Comparison of ENCODE assay signal across 14 cellular contexts in genomic region chr7:471191-471865, GRCh38. TPM values are rescaled to one million over a fixed set of nuclear protein-coding genes. Genes with fewer than 3 reads are reported as not detected.
DNase-seq lines count a peak whose midpoint lies in the region; ATAC-seq and TF ChIP-seq lines count a peak whose summit lies in the region.
"Had no signal": no experiment of that assay in that cellular context is flagged by ENCODE, and none has a peak within 500 bp of the region (broad histone marks: within the 10 kb centered on the region; RNA-seq: fewer than 3 reads in every experiment).

No MANE protein-coding gene starts in this region.

- H3K4me1 ChIP-seq in SK-N-SH (ENCODE audit: control insufficient read depth in 1 of 2, insufficient read depth in 2 of 2, low read depth in 1 of 2, low read length in 1 of 2) (peaks cover 4 to 10% of the 10 kb centered on the region in 2 experiments; a peak in 2 of 4 replicates), mesodermal cell (ENCODE audit: control insufficient read depth, insufficient read depth, low read length, poor library complexity, severe bottlenecking) (peaks cover 5% of the 10 kb centered on the region), stomach (peaks cover 0 to 15% (median 12%) of the 10 kb centered on the region in 4 donors), OCI-LY7 (ENCODE audit: insufficient read depth, low read length, poor library complexity, severe bottlenecking) (no peaks in the 10 kb centered on the region)

- BruUV-seq in OCI-LY7 (replicated peaks; lab: Mats Ljungman, UMichigan): no TSS peak

- peak overlapping the region in 1 of 2 experiments; percentile 47; a peak in 1 of 4 replicates for H3K27ac ChIP-seq in SK-N-SH (ENCODE audit: low read depth in 2 of 2, low read length in 1 of 2)
- H3K27ac ChIP-seq in mesodermal cell (ENCODE audit: low read depth, low read length, severe bottlenecking): peak overlapping the region; percentile 82
- peak overlapping the region in 4 of 5 donors; percentile 53 to 77 (median 64) for H3K27ac ChIP-seq in stomach
- H3K27ac ChIP-seq in OCI-LY7 (ENCODE audit: low read depth, low read length, poor library complexity, severe bottlenecking): no peak overlapping the region
- H3K27ac ChIP-seq: 22Rv1, KMS-11, WERI-Rb-1 had no signal

- H3K4me3 ChIP-seq in SK-N-SH (ENCODE audit: low read depth in 2 of 2, low read length in 1 of 2) (no peak overlapping the region), mesodermal cell (ENCODE audit: extremely low read depth, insufficient read depth, low read length, poor library complexity, severe bottlenecking) (no peak overlapping the region), stomach (no peak overlapping the region), OCI-LY7 (ENCODE audit: low read depth, low read length, poor library complexity, severe bottlenecking) (no peak overlapping the region)

- H3K27me3 Mint-ChIP-seq in chondrocyte (ENCODE audit: low read depth): no peaks in the 10 kb centered on the region

- peak; percentile 13; the same call in 2 of the 3 replicates for ATAC-seq in SK-N-SH treated with all-trans-retinoic acid at 6 μM for 48 hours
- ATAC-seq: effector memory CD8-positive, alpha-beta T cell had no signal

- TF ChIP-seq CTCF in SK-N-SH (IDR thresholded peaks at IDR 0.05) (no peak), chondrocyte (IDR thresholded peaks at IDR 0.05) (no peak), stomach (IDR thresholded peaks at IDR 0.05) (no peak), OCI-LY7 (conservative IDR thresholded peaks at IDR 0.05; ENCODE audit: low read length) (no peak)

- H2AFZ ChIP-seq in SK-N-SH (ENCODE audit: low read depth) (no peak overlapping the region), OCI-LY7 (ENCODE audit: low read length) (no peak overlapping the region)

- intact Hi-C loops in stomach (cut with DNase I; ENCODE audit: low total_unique reads) (no loop called here), OCI-LY7 (cut with micrococcal nuclease; ENCODE audit: unreplicated experiment) (no loop called here)

- no peaks in the 10 kb centered on the region for H3K27me3 ChIP-seq in SK-N-SH (ENCODE audit: insufficient read depth)
- H3K27me3 ChIP-seq in stomach: no peaks in the 10 kb centered on the region

- H3K9me3 ChIP-seq in SK-N-SH: 0 out of 2 replicates have a peak, but pooled peaks cover 4% of the 10 kb centered on the region
- peaks cover 16% of the 10 kb centered on the region for H3K9me3 ChIP-seq in mesodermal cell (ENCODE audit: control insufficient read depth, low read length)
- peaks cover 0 to 14% (median 8%) of the 10 kb centered on the region in 4 donors for H3K9me3 ChIP-seq in stomach
- no peaks in the 10 kb centered on the region for H3K9me3 ChIP-seq in OCI-LY7 (ENCODE audit: low read length)

- H3K9ac ChIP-seq in SK-N-SH: no peak overlapping the region
- H3K9ac ChIP-seq: KMS-11 had no signal

- CTCF ChIA-PET in SK-N-SH (lab: Yijun Ruan, JAX) (interaction anchor here (0.9 to 1.1 kb wide), 3 partner anchors 10 to 48 kb away, joined by 3 to 4 read pairs (median 3); partner anchors contain the start of gene PDGFA), OCI-LY7 (lab: Charles Lee; ENCODE audit: unreplicated experiment) (no interaction called here)

- H3K4me2 ChIP-seq in SK-N-SH (no peak overlapping the region), OCI-LY7 (ENCODE audit: low read length) (no peak overlapping the region)
- H3K4me2 ChIP-seq: KMS-11 had no signal

- TF ChIP-seq POLR2A in stomach (IDR thresholded peaks at IDR 0.05): no peak

- peak overlapping the region; percentile 86 for H3K27ac Mint-ChIP-seq in chondrocyte (ENCODE audit: unreplicated experiment)
- H3K27ac Mint-ChIP-seq: effector memory CD8-positive, alpha-beta T cell had no signal

- no peak for TF ChIP-seq RAD21 in SK-N-SH (IDR thresholded peaks at IDR 0.05; ENCODE audit: low read length)

- H3K9me3 Mint-ChIP-seq in chondrocyte (ENCODE audit: low read depth): peaks cover 17% of the 10 kb centered on the region

- no peaks in the 10 kb centered on the region for H4K20me1 ChIP-seq in SK-N-SH (ENCODE audit: insufficient read depth)
- no peaks in the 10 kb centered on the region for H4K20me1 ChIP-seq in OCI-LY7 (ENCODE audit: insufficient read depth, low read length)

- H3K9me2 ChIP-seq in SK-N-SH (no peaks in the 10 kb centered on the region), OCI-LY7 (ENCODE audit: insufficient read depth, low read length) (no peaks in the 10 kb centered on the region)

- H3F3A ChIP-seq in SK-N-SH (replicated peaks; ENCODE audit: insufficient read depth): peaks cover 5% of the 10 kb centered on the region

- H3K79me2 ChIP-seq in SK-N-SH (ENCODE audit: insufficient read depth) (no peaks in the 10 kb centered on the region), OCI-LY7 (ENCODE audit: insufficient read depth, low read depth, low read length) (no peaks in the 10 kb centered on the region)

- no peak for DNase-seq in SK-N-SH
- peak; percentile 49 for DNase-seq in chondrocyte (ENCODE audit: low spot score)
- DNase-seq in stomach: no peak
- DNase-seq in OCI-LY7 (ENCODE audit: low spot score): no peak
- DNase-seq in COR-L47 (lab: John Stamatoyannopoulos, UW): no peak
- DNase-seq in HK-2 (ENCODE audit: unreplicated experiment): no peak
- DNase-seq: activated T-cell treated with anti-CD3 and anti-CD28 coated beads, Interleukin-2, amount 50 U/mL, for 1 hour; effector memory CD8-positive, alpha-beta T cell; NCI-H187 treated with DMSO at 0.1 percent for 48 hours; WERI-Rb-1 had no signal

- POLR2A ChIA-PET in SK-N-SH (lab: Yijun Ruan, JAX) (no interaction called here), OCI-LY7 (lab: Charles Lee) (no interaction called here)

- 80% methylated on average over 16 of the region's 21 CpGs for WGBS in SK-N-SH (ENCODE audit: low lambda C conversion rate)
- 93 to 98% methylated on average over 9 to 16 of the region's 21 CpGs for WGBS in mesodermal cell (ENCODE audit: insufficient coverage in 2 of 2), 2 experiments
- WGBS in stomach, 5 donors: 78 to 83% (median 82%) methylated on average over 11 to 20 of the region's 21 CpGs

- peaks cover 29% of the 10 kb centered on the region for H3K4me1 Mint-ChIP-seq in chondrocyte (ENCODE audit: low read depth)

- H3K36me3 ChIP-seq in SK-N-SH (replicated peaks in 1 of 2; ENCODE audit: control insufficient read depth in 1 of 2, insufficient read depth in 2 of 2, low read length in 1 of 2) (no peaks in the 10 kb centered on the region), mesodermal cell (ENCODE audit: control insufficient read depth, insufficient read depth, low read length) (no peaks in the 10 kb centered on the region), stomach (no peaks in the 10 kb centered on the region), OCI-LY7 (ENCODE audit: insufficient read depth, low read length) (no peaks in the 10 kb centered on the region)
- H3K36me3 ChIP-seq: WERI-Rb-1 had no signal

- no peak overlapping the region for H3K4me3 Mint-ChIP-seq in chondrocyte (ENCODE audit: unreplicated experiment)
- H3K4me3 Mint-ChIP-seq: effector memory CD8-positive, alpha-beta T cell had no signal

- TF ChIP-seq EP300 in SK-N-SH (IDR thresholded peaks at IDR 0.05; ENCODE audit: borderline replicate concordance in 1 of 2, low read depth in 1 of 2, low read length in 1 of 2) (no peak), stomach (IDR thresholded peaks at IDR 0.05) (no peak)

- H3K36me3 Mint-ChIP-seq in chondrocyte (ENCODE audit: low read depth): no peaks in the 10 kb centered on the region

TF ChIP-seq in SK-N-SH treated with all-trans-retinoic acid at 6 μM for 48 hours, 23 proteins besides CTCF, POLR2A, EP300 and RAD21 (continues in another document):
- no peak for TF ChIP-seq CREB5 (CRISPR knock-in tag; IDR thresholded peaks at IDR 0.05; ENCODE audit: low read depth)
- TF ChIP-seq RARB (CRISPR knock-in tag; IDR thresholded peaks at IDR 0.05): no peak

TF ChIP-seq in SK-N-SH, 30 proteins besides CTCF, POLR2A, EP300 and RAD21 (continues in another document):
- TF ChIP-seq NRF1 (IDR thresholded peaks at IDR 0.05; ENCODE audit: low read depth, low read length): no peak
- TF ChIP-seq TEAD4 (IDR thresholded peaks at IDR 0.05; ENCODE audit: borderline replicate concordance, insufficient read depth): no peak
- no peak for TF ChIP-seq MAX (IDR thresholded peaks at IDR 0.05; ENCODE audit: low read depth)
- no peak for TF ChIP-seq RFX5 (IDR thresholded peaks at IDR 0.05; ENCODE audit: low read length)
- no peak for TF ChIP-seq CHD2 (IDR thresholded peaks at IDR 0.05; ENCODE audit: low read length, partially characterized antibody)
- no peak for TF ChIP-seq ELF1 (IDR thresholded peaks at IDR 0.05)
- no peak for TF ChIP-seq POLR2AphosphoS5 (IDR thresholded peaks at IDR 0.05; ENCODE audit: low read depth, low read length)
- no peak for TF ChIP-seq MEF2A (IDR thresholded peaks at IDR 0.05; ENCODE audit: borderline replicate concordance, low read depth)
- no peak for TF ChIP-seq GATA2 (CRISPR knock-in tag; IDR thresholded peaks at IDR 0.05)
- no peak for TF ChIP-seq ZBTB33 (IDR thresholded peaks at IDR 0.05; ENCODE audit: borderline replicate concordance, low read depth)
- TF ChIP-seq RCOR1 (IDR thresholded peaks at IDR 0.05; ENCODE audit: low read length): no peak

RNA-seq across cellular contexts. Expression of gene PDGFA, which starts 48.3 kb away (rescaled TPM):
- 13.5 and 18.9 TPM in 2 replicates for polyA plus RNA-seq in SK-N-SH (2012; rRNA removed)
- polyA plus RNA-seq in SK-N-SH (2012; cell fraction: cytosol; rRNA removed): 6.8 and 9.8 TPM in 2 replicates
- 36.8 and 43.2 TPM in 2 replicates for polyA plus RNA-seq in SK-N-SH (2012; cell fraction: nucleus; rRNA removed)
- total RNA-seq in chondrocyte: 38.1 to 72.5 TPM (median 70.6 TPM) in 3 replicates
- polyA plus RNA-seq in mesodermal cell (2013, experiment 1 of 2): 37.0 TPM
- polyA plus RNA-seq in mesodermal cell (2013, experiment 2 of 2): 32.3 TPM
- total RNA-seq in stomach: 10 to 100 TPM; 11.1 to 93.0 (median 55.9) TPM
- 10 to 100 TPM; 15.0 to 36.0 (median 25.3) TPM for polyA plus RNA-seq in stomach
- not detected in 2 replicates for total RNA-seq in OCI-LY7 (2014; rRNA removed; shearing (Covaris generic))
- not detected in 2 replicates for total RNA-seq in OCI-LY7 (2022)

Comparison
In these comparisons a context has a peak if more than half of its experiments do, and no peak if none do; other contexts are left out.
1. RNA of gene PDGFA, which starts 48.3 kb away (total RNA-seq): 38.1 to 72.5 TPM in chondrocyte and 11.1 to 93.0 TPM in stomach; not detected in OCI-LY7; every median in the first group is over 10 times any median in the second.